9 cellular contexts compared by ENCODE assay signal in genomic region chr1:218165687-218166088, GRCh38.
A peak's percentile ranks its signal among the peaks of the same experiment; 100 is the strongest.
DNase-seq lines count a peak whose midpoint lies in the region; ATAC-seq, FAIRE-seq and TF ChIP-seq lines count a peak whose summit lies in the region.
"Had no signal": no experiment of that assay in that cellular context is flagged by ENCODE, and none has a peak within 500 bp of the region (broad histone marks: within the 10 kb centered on the region; RNA-seq: fewer than 3 reads in every experiment).

No MANE protein-coding gene starts in this region.

- BruUV-seq in HepG2 (replicated peaks; lab: Mats Ljungman, UMichigan): no TSS peak

- H4K20me1 ChIP-seq in HepG2 (ENCODE audit: insufficient read depth, low read length): no peaks in the 10 kb centered on the region

- peak overlapping the region; percentile 72; the same call in 1 of the 2 replicates for H3K4me2 ChIP-seq in HepG2 (ENCODE audit: low read depth, low read length)

- peaks cover 11% of the 10 kb centered on the region for H3K4me1 Mint-ChIP-seq in activated naive CD8-positive, alpha-beta T cell treated with anti-CD3 and anti-CD28 coated beads, Interleukin-2, amount 10 ng/mL, durations not matched to agents 7 days and 5 days

- WGBS in HepG2 (ENCODE audit: low lambda C conversion rate): 11% methylated on average over 11 of the region's 11 CpGs
- WGBS in right lobe of liver (ENCODE audit: insufficient coverage, low coverage, low lambda C conversion rate, missing lambda C conversion rate): 5% methylated on average over 11 of the region's 11 CpGs

- intact Hi-C loops in HepG2 (cut with micrococcal nuclease; ENCODE audit: unreplicated experiment): no loop called here
- intact Hi-C loops in right lobe of liver (cut with DNase I): no loop called here
- intact Hi-C loops in lower lobe of right lung (cut with DNase I): no loop called here
- intact Hi-C loops in vagina (cut with DNase I): no loop called here

- peaks cover 46% of the 10 kb centered on the region for H3K27me3 Mint-ChIP-seq in activated naive CD8-positive, alpha-beta T cell treated with anti-CD3 and anti-CD28 coated beads, Interleukin-2, amount 10 ng/mL, durations not matched to agents 7 days and 5 days

- FAIRE-seq in HepG2 (lab: Jason Lieb, UNC): no peak
- FAIRE-seq: endometrium had no signal

- peak overlapping the region; percentile 61 for H3K4me3 Mint-ChIP-seq in activated naive CD8-positive, alpha-beta T cell treated with anti-CD3 and anti-CD28 coated beads, Interleukin-2, amount 10 ng/mL, durations not matched to agents 7 days and 5 days

- DNase-seq in HepG2 (ENCODE audit: low spot score) (no peak), right lobe of liver (no peak), lower lobe of right lung (no peak), vagina (ENCODE audit: extremely low spot score in 2 of 2) (no peak), GM19238 (ENCODE audit: insufficient read length, low spot score) (no peak)
- DNase-seq in activated naive CD8-positive, alpha-beta T cell treated with anti-CD3 and anti-CD28 coated beads, Interleukin-2, amount 10 ng/mL, durations not matched to agents 7 days and 5 days: no peak

- no peaks in the 10 kb centered on the region for H3K79me2 ChIP-seq in HepG2 (ENCODE audit: insufficient read depth, low read length)

- H3K4me3 ChIP-seq in HepG2 (replicated peaks in 1 of 3; ENCODE audit: insufficient read depth in 1 of 3, low read depth in 2 of 3, low read length in 3 of 3) (peak overlapping the region in 2 of 3 experiments; percentile 40 to 69; a peak in 1 of 6 replicates), right lobe of liver (peak overlapping the region in 1 of 3 donors; percentile 12), lower lobe of right lung (peak overlapping the region; percentile 51), vagina (peak overlapping the region; percentile 39 to 76)

- H3K9me3 ChIP-seq in HepG2 (ENCODE audit: low read length) (no peaks in the 10 kb centered on the region), right lobe of liver (no peaks in the 10 kb centered on the region), lower lobe of right lung (no peaks in the 10 kb centered on the region), vagina (no peaks in the 10 kb centered on the region)

- no peaks in the 10 kb centered on the region for H3K9me3 Mint-ChIP-seq in activated naive CD8-positive, alpha-beta T cell treated with anti-CD3 and anti-CD28 coated beads, Interleukin-2, amount 10 ng/mL, durations not matched to agents 7 days and 5 days

- H3K27ac ChIP-seq in HepG2 (ENCODE audit: extremely low read length, insufficient read depth, low read length) (no peak overlapping the region), right lobe of liver (no peak overlapping the region), lower lobe of right lung (no peak overlapping the region), vagina (no peak overlapping the region)

- TF ChIP-seq POLR2A in HepG2 (IDR thresholded peaks at IDR 0.05; ENCODE audit: insufficient read depth in 1 of 2, low read depth in 2 of 2, low read length in 2 of 2) (no peak), right lobe of liver (IDR thresholded peaks at IDR 0.05) (no peak), vagina (IDR thresholded peaks at IDR 0.05) (no peak)

- no peak overlapping the region for H3K27ac Mint-ChIP-seq in activated naive CD8-positive, alpha-beta T cell treated with anti-CD3 and anti-CD28 coated beads, Interleukin-2, amount 10 ng/mL, durations not matched to agents 7 days and 5 days

- H3K9ac ChIP-seq in HepG2 (ENCODE audit: insufficient read depth, low read depth, low read length): no peak overlapping the region

- TF ChIP-seq CTCF in HepG2 (CRISPR knock-in tag; IDR thresholded peaks at IDR 0.05): no peak
- no peak for TF ChIP-seq CTCF in right lobe of liver (IDR thresholded peaks at IDR 0.05)
- no peak for TF ChIP-seq CTCF in lower lobe of right lung (IDR thresholded peaks at IDR 0.05)
- TF ChIP-seq CTCF in vagina (IDR thresholded peaks at IDR 0.05): no peak

- TF ChIP-seq RAD21 in HepG2 (CRISPR knock-in tag; IDR thresholded peaks at IDR 0.05): no peak

- in situ Hi-C loops in HepG2 (cut with HindIII; ENCODE audit: extremely low pct_ligation_motif_present, low pct_unique_long_range_greater_than_20kb): no loop called here

- POLR2A ChIA-PET in HepG2 (lab: Yijun Ruan, JAX): no interaction called here
- POLR2A ChIA-PET in activated naive CD8-positive, alpha-beta T cell treated with anti-CD3 and anti-CD28 coated beads, Interleukin-2, amount 10 ng/mL, durations not matched to agents 7 days and 5 days (lab: Charles Lee): no interaction called here

- H3K27me3 ChIP-seq in HepG2 (ENCODE audit: control insufficient read depth in 1 of 2, insufficient read depth in 2 of 2, low read length in 2 of 2) (peaks cover 7 to 39% of the 10 kb centered on the region in 2 experiments), right lobe of liver (peaks cover 0 to 38% of the 10 kb centered on the region in 2 donors), lower lobe of right lung (ENCODE audit: low read depth) (peaks cover 86% of the 10 kb centered on the region), vagina (no peaks in the 10 kb centered on the region)

- ATAC-seq in HepG2: no peak
- ATAC-seq in right lobe of liver: no peak
- ATAC-seq in activated naive CD8-positive, alpha-beta T cell treated with anti-CD3 and anti-CD28 coated beads, Interleukin-2, amount 10 ng/mL, durations not matched to agents 7 days and 5 days (ENCODE audit: low read depth): no peak
- ATAC-seq in lower lobe of right lung: no peak
- no peak for ATAC-seq in HG03097 (IDR thresholded peaks at IDR 0.05; ENCODE audit: low FRiP score, unreplicated experiment)
- ATAC-seq in GM21447 (IDR thresholded peaks at IDR 0.05; ENCODE audit: unreplicated experiment): no peak

- CTCF ChIA-PET in HepG2 (lab: Yijun Ruan, JAX; ENCODE audit: low intra/inter-chr PET ratio, low total read pairs): no interaction called here

- H3K4me1 ChIP-seq in HepG2 (ENCODE audit: insufficient read depth, low read length) (peaks cover 19% of the 10 kb centered on the region), right lobe of liver (peaks cover 0 to 20% (median 0%) of the 10 kb centered on the region in 4 donors), lower lobe of right lung (peaks cover 17% of the 10 kb centered on the region), vagina (peaks cover 25% of the 10 kb centered on the region)

- H2AFZ ChIP-seq in HepG2 (ENCODE audit: low read length): no peak overlapping the region

- no peaks in the 10 kb centered on the region for H3K36me3 Mint-ChIP-seq in activated naive CD8-positive, alpha-beta T cell treated with anti-CD3 and anti-CD28 coated beads, Interleukin-2, amount 10 ng/mL, durations not matched to agents 7 days and 5 days

- TF ChIP-seq EP300 in HepG2 (IDR thresholded peaks at IDR 0.05; ENCODE audit: low read depth in 2 of 2, low read length in 2 of 2): no peak
- no peak for TF ChIP-seq EP300 in HepG2 (CRISPR knock-in tag; IDR thresholded peaks at IDR 0.05; ENCODE audit: borderline replicate concordance)

- H3K36me3 ChIP-seq in HepG2 (replicated peaks in 1 of 2; ENCODE audit: control insufficient read depth in 1 of 2, insufficient read depth in 2 of 2, low read length in 2 of 2) (no peaks in the 10 kb centered on the region), right lobe of liver (no peaks in the 10 kb centered on the region), lower lobe of right lung (no peaks in the 10 kb centered on the region), vagina (no peaks in the 10 kb centered on the region)

TF ChIP-seq in HepG2, 621 proteins besides CTCF, POLR2A, EP300 and RAD21:
- TF ChIP-seq ZMYM3 (CRISPR knock-in tag; IDR thresholded peaks at IDR 0.05) (no peak), AGO2 (optimal IDR thresholded peaks at IDR 0.05; ENCODE audit: low read depth, low read length) (no peak), EZH2 (conservative IDR thresholded peaks at IDR 0.05; ENCODE audit: low read depth, low read length) (0 out of 2 replicates have a peak, but pooled peaks have one; percentile 64), CBX5 (CRISPR knock-in tag; IDR thresholded peaks at IDR 0.05; ENCODE audit: borderline replicate concordance) (no peak)
